ENCODE assay signal across 8 cellular contexts in genomic region chr16:23640669-23640958, GRCh38. TPM values are rescaled to one million over a fixed set of nuclear protein-coding genes. Genes with fewer than 3 reads are reported as not detected.
DNase-seq lines count a peak whose midpoint lies in the region; ATAC-seq, FAIRE-seq and TF ChIP-seq lines count a peak whose summit lies in the region.

No MANE protein-coding gene starts in this region.

- POLR2A ChIA-PET in A549 (lab: Yijun Ruan, JAX), result no interaction called here
- POLR2A ChIA-PET in activated B cell treated with CpG ODN at 0.5 μM for 24 hours (lab: Charles Lee), result interaction anchor here (0.6 to 1.7 kb wide), 3 partner anchors 35 to 483 kb away, joined by 3 to 5 read pairs (median 4); no protein-coding TSS in a partner anchor

- in situ Hi-C loops in gastrocnemius medialis (cut with MboI; ENCODE audit: low sequenced_read_pairs in 4 of 4), result loop anchor here in 1 of 4 donors (25.0 kb wide), 1 partner anchor 397 kb away; no protein-coding TSS in a partner anchor

- H3K4me3 ChIP-seq in A549 (peak overlapping the region; percentile 84), foreskin fibroblast (ENCODE audit: low read depth in 1 of 2, low read length in 2 of 2) (peak overlapping the region; percentile 100), gastrocnemius medialis (peak overlapping the region; percentile 89 to 100 (median 96))

- H3K4me1 ChIP-seq in A549 (peaks cover 16% of the 10 kb centered on the region; the same call in 2 of the 3 replicates), gastrocnemius medialis (peaks cover 20 to 23% of the 10 kb centered on the region in 2 donors)

- H3K27ac Mint-ChIP-seq in activated B cell treated with CpG ODN at 0.5 μM for 24 hours, result peak overlapping the region; percentile 97

- peaks cover 0 to 36% of the 10 kb centered on the region in 2 donors for H3K36me3 ChIP-seq in gastrocnemius medialis

- peak overlapping the region; percentile 99 for H3K4me2 ChIP-seq in A549

- peak overlapping the region; percentile 79 to 97 for H3K27ac ChIP-seq in A549
- H3K27ac ChIP-seq in gastrocnemius medialis, result peak overlapping the region; percentile 89 to 95 (median 92)

- H3K9me3 ChIP-seq in A549, result no peaks in the 10 kb centered on the region
- no peaks in the 10 kb centered on the region for H3K9me3 ChIP-seq in gastrocnemius medialis

- DNase-seq in A549 (ENCODE audit: low read depth in 1 of 2, low spot score in 1 of 2) (peak in 1 of 2 experiments; percentile 34), activated B cell treated with CpG ODN at 0.5 μM for 24 hours (no peak), foreskin fibroblast (peak in 1 of 2 donors; percentile 27), gastrocnemius medialis (no peak), SIG-M5 (lab: John Stamatoyannopoulos, UW) (no peak), NCI-H446 treated with DMSO at 0.1 percent for 48 hours (lab: John Stamatoyannopoulos, UW) (no peak)

- no peak for TF ChIP-seq RAD21 in A549 (conservative IDR thresholded peaks at IDR 0.05 in 1 of 2, IDR thresholded peaks at IDR 0.05 in 1 of 2)

- TF ChIP-seq EP300 in A549 (IDR thresholded peaks at IDR 0.05), result no peak

- H3K4me1 Mint-ChIP-seq in activated B cell treated with CpG ODN at 0.5 μM for 24 hours, result peaks cover 32% of the 10 kb centered on the region

- CTCF ChIA-PET in A549 (lab: Yijun Ruan, JAX), result interaction anchor here (0.7 to 1.5 kb wide), 3 partner anchors 10 to 31 kb away, joined by 3 to 4 read pairs (median 3); no protein-coding TSS in a partner anchor
- CTCF ChIA-PET in activated B cell treated with CpG ODN at 0.5 μM for 24 hours (lab: Charles Lee), result no interaction called here

- no peaks in the 10 kb centered on the region for H3K9me3 Mint-ChIP-seq in activated B cell treated with CpG ODN at 0.5 μM for 24 hours

- H3K36me3 Mint-ChIP-seq in activated B cell treated with CpG ODN at 0.5 μM for 24 hours (ENCODE audit: low read depth), result peaks cover 40% of the 10 kb centered on the region

- TF ChIP-seq POLR2A in A549 (IDR thresholded peaks at IDR 0.05; ENCODE audit: low read length) (no peak), gastrocnemius medialis (IDR thresholded peaks at IDR 0.05) (no peak)

- H3K27me3 Mint-ChIP-seq in activated B cell treated with CpG ODN at 0.5 μM for 24 hours, result no peaks in the 10 kb centered on the region

- H3K27me3 ChIP-seq in gastrocnemius medialis, result no peaks in the 10 kb centered on the region

- under 1% methylated on average over 9 of the region's 9 CpGs for WGBS in A549 (ENCODE audit: missing lambda C conversion rate)

- TF ChIP-seq CTCF in A549 (IDR thresholded peaks at IDR 0.05) (no peak), activated B cell treated with CpG ODN at 0.5 μM for 24 hours (IDR thresholded peaks at IDR 0.05) (no peak), foreskin fibroblast (IDR thresholded peaks at IDR 0.05; ENCODE audit: low read depth, low read length) (no peak), gastrocnemius medialis (IDR thresholded peaks at IDR 0.05 in 4 of 5, conservative IDR thresholded peaks at IDR 0.05 in 1 of 5) (no peak)

- no peak; a peak in 1 of 6 replicates for ATAC-seq in A549
- ATAC-seq in GM19351 (IDR thresholded peaks at IDR 0.05; ENCODE audit: unreplicated experiment), result peak; percentile 9
- ATAC-seq in activated B cell treated with CpG ODN at 0.5 μM for 24 hours (ENCODE audit: low read depth), result peak; percentile 15
- ATAC-seq in gastrocnemius medialis, result no peak
- no peak for ATAC-seq in GM21381 (IDR thresholded peaks at IDR 0.05; ENCODE audit: unreplicated experiment)

- intact Hi-C loops in activated B cell treated with CpG ODN at 0.5 μM for 24 hours (cut with micrococcal nuclease), result loop anchor here (2.0 to 10.0 kb wide), 2 partner anchors 84 to 122 kb away; no protein-coding TSS in a partner anchor
- intact Hi-C loops in gastrocnemius medialis (cut with DNase I; ENCODE audit: low total_unique reads), result no loop called here

- peak overlapping the region; percentile 98 for H3K4me3 Mint-ChIP-seq in activated B cell treated with CpG ODN at 0.5 μM for 24 hours

- no peak for FAIRE-seq in A549 (lab: Jason Lieb, UNC)

TF ChIP-seq in A549, 52 proteins besides CTCF, POLR2A, EP300 and RAD21:
- TF ChIP-seq TFCP2L1 (CRISPR knock-in tag; IDR thresholded peaks at IDR 0.05), result no peak
- no peak for TF ChIP-seq HOXA7 (CRISPR knock-in tag; IDR thresholded peaks at IDR 0.05)
- TF ChIP-seq FOXS1 (CRISPR knock-in tag; IDR thresholded peaks at IDR 0.05), result no peak
- no peak for TF ChIP-seq REST (IDR thresholded peaks at IDR 0.05)
- TF ChIP-seq SMC3 (IDR thresholded peaks at IDR 0.05), result no peak
- TF ChIP-seq HES2 (IDR thresholded peaks at IDR 0.05), result no peak
- TF ChIP-seq CHD2 (IDR thresholded peaks at IDR 0.05; ENCODE audit: low read length, partially characterized antibody), result no peak
- no peak for TF ChIP-seq ZC3H11A (IDR thresholded peaks at IDR 0.05)

RNA-seq across cellular contexts. Expression of gene PALB2, which starts 0.5 kb away (rescaled TPM):
- polyA plus RNA-seq in A549 (2011; rRNA removed) (14.7 and 17.4 TPM in 2 replicates), A549 (2017; fragmentation: RNase III; extraction: RNeasy Plus Mini Kit Qiagen cat#74134 plus additional on column Dnase treatment) (11.9 to 15.0 TPM (median 13.9 TPM) in 3 replicates)
- 4.1 and 4.2 TPM in 2 replicates for polyA plus RNA-seq in A549 (2012; cell fraction: cytosol; rRNA removed)
- 3.0 and 5.9 TPM in 2 replicates for polyA plus RNA-seq in A549 (2012; cell fraction: nucleus; rRNA removed)
- polyA minus RNA-seq in A549 (2011; rRNA and poly(A)+ RNA removed), result 13.9 and 16.6 TPM in 2 replicates
- total RNA-seq in activated B cell treated with CpG ODN at 0.5 μM for 24 hours (16.0 and 19.8 TPM in 2 replicates), gastrocnemius medialis (10 to 100 TPM in 1 of 4 donors, 1 to 10 TPM in 3; 6.0 to 11.0 (median 7.3) TPM)

RNA-seq across cellular contexts. Expression of gene DCTN5, which starts 0.7 kb away (rescaled TPM):
- 91.1 TPM in 2 replicates for polyA plus RNA-seq in A549 (2011; rRNA removed)
- polyA plus RNA-seq in A549 (2012; cell fraction: cytosol; rRNA removed), result 29.9 and 32.4 TPM in 2 replicates
- 17.7 and 18.6 TPM in 2 replicates for polyA plus RNA-seq in A549 (2012; cell fraction: nucleus; rRNA removed)
- 64.6 to 70.4 TPM (median 66.2 TPM) in 3 replicates for polyA plus RNA-seq in A549 (2017; fragmentation: RNase III; extraction: RNeasy Plus Mini Kit Qiagen cat#74134 plus additional on column Dnase treatment)
- 50.9 and 67.3 TPM in 2 replicates for polyA minus RNA-seq in A549 (2011; rRNA and poly(A)+ RNA removed)
- 62.8 and 64.1 TPM in 2 replicates for total RNA-seq in activated B cell treated with CpG ODN at 0.5 μM for 24 hours
- total RNA-seq in gastrocnemius medialis, result 10 to 100 TPM; 22.9 to 34.4 (median 24.8) TPM

RNA-seq across cellular contexts. Expression of gene PLK1, which starts 38.1 kb away (rescaled TPM):
- polyA plus RNA-seq in A549 (2011; rRNA removed) (52.8 and 71.9 TPM in 2 replicates), A549 (2017; fragmentation: RNase III; extraction: RNeasy Plus Mini Kit Qiagen cat#74134 plus additional on column Dnase treatment) (108 to 117 TPM (median 114 TPM) in 3 replicates)
- 240 and 269 TPM in 2 replicates for polyA plus RNA-seq in A549 (2012; cell fraction: cytosol; rRNA removed)
- polyA plus RNA-seq in A549 (2012; cell fraction: nucleus; rRNA removed), result 288 and 451 TPM in 2 replicates
- polyA minus RNA-seq in A549 (2011; rRNA and poly(A)+ RNA removed), result 94.1 and 110 TPM in 2 replicates
- total RNA-seq in activated B cell treated with CpG ODN at 0.5 μM for 24 hours (2.3 and 3.9 TPM in 2 replicates), gastrocnemius medialis (1 to 10 TPM in 2 of 4 donors, under 1 TPM in 2; 0.05 to 6.2 (median 0.91) TPM)

RNA-seq across cellular contexts. Expression of gene NDUFAB1, which starts 44.5 kb away (rescaled TPM):
- polyA plus RNA-seq in A549 (2011; rRNA removed) (160 and 277 TPM in 2 replicates), A549 (2017; fragmentation: RNase III; extraction: RNeasy Plus Mini Kit Qiagen cat#74134 plus additional on column Dnase treatment) (162 to 168 TPM (median 167 TPM) in 3 replicates)
- polyA plus RNA-seq in A549 (2012; cell fraction: cytosol; rRNA removed), result 232 and 264 TPM in 2 replicates
- polyA plus RNA-seq in A549 (2012; cell fraction: nucleus; rRNA removed), result 116 and 154 TPM in 2 replicates
- 20.4 and 24.2 TPM in 2 replicates for polyA minus RNA-seq in A549 (2011; rRNA and poly(A)+ RNA removed)
- total RNA-seq in activated B cell treated with CpG ODN at 0.5 μM for 24 hours (68.4 and 74.5 TPM in 2 replicates), gastrocnemius medialis (100 to 1,000 TPM; 166 to 400 (median 323) TPM)

Comparison
In these comparisons a context has a peak if more than half of its experiments do, and no peak if none do; other contexts are left out.
1. ATAC-seq: peak in GM19351 (single experiment) and activated B cell treated with CpG ODN at 0.5 μM for 24 hours (single experiment); none in A549 (0 of 2), gastrocnemius medialis (0 of 2) and GM21381 (single experiment).
2. Peak in every context shown above with its lines, with median percentiles within 50 percentile points of each other: H3K4me3 ChIP-seq.